Comparison of ENCODE assay signal across 19 cellular contexts in genomic region chr5:146644811-146645210, GRCh38.
"Had no signal": no experiment of that assay in that cellular context is flagged by ENCODE, and none has a peak within 500 bp of the region (broad histone marks: within the 10 kb centered on the region; RNA-seq: fewer than 3 reads in every experiment).

No MANE protein-coding gene starts in this region.

- ATAC-seq: activated naive CD8-positive, alpha-beta T cell treated with anti-CD3 and anti-CD28 coated beads, Interleukin-2, amount 50 U/mL, for 24 hours; naive thymus-derived CD8-positive, alpha-beta T cell; stimulated activated naive B cell treated with anti-CD40 and anti-IgM and Interleukin-4, amounts not matched to agents 10 μg/mL and 1 μg/mL and 100 μg/mL, for 72 hours had no signal

- H2AFZ ChIP-seq: parathyroid adenoma had no signal

- H3K27ac ChIP-seq: breast epithelium, neutrophil, parathyroid adenoma, tibial nerve, uterus, WERI-Rb-1 had no signal

- H3K4me3 ChIP-seq: breast epithelium, tibial nerve, uterus had no signal

- H3K27me3 ChIP-seq: breast epithelium, tibial nerve, uterus had no signal

- H3K4me1 ChIP-seq: breast epithelium, tibial nerve, uterus had no signal

- H3K79me2 ChIP-seq: parathyroid adenoma had no signal

- H3K36me3 ChIP-seq: breast epithelium, neutrophil, uterus, WERI-Rb-1 had no signal

- H3K9ac ChIP-seq: parathyroid adenoma had no signal

- DNase-seq: activated CD4-positive, alpha-beta T cell treated with anti-CD3 and anti-CD28 coated beads, Interleukin-2, amount 50 U/mL, for 48 hours; activated naive CD4-positive, alpha-beta T cell treated with anti-CD3 and anti-CD28 coated beads for 36 hours; activated naive CD8-positive, alpha-beta T cell treated with anti-CD3 and anti-CD28 coated beads, Interleukin-2, amount 50 U/mL, for 24 hours; activated T-cell treated with anti-CD3 and anti-CD28 coated beads, Interleukin-2, amount 50 U/mL, for 1 hour; aorta; effector memory CD4-positive, alpha-beta T cell; foreskin fibroblast; glutamatergic neuron; kidney glomerular epithelial cell; mesenchymal stem cell; naive thymus-derived CD8-positive, alpha-beta T cell; stimulated activated CD4-positive, alpha-beta T cell treated with anti-CD3 and anti-CD28 coated beads, Interleukin-2, amount 100 ng/mL, for 48 hours; stimulated activated naive B cell treated with anti-CD40 and anti-IgM and Interleukin-4, amounts not matched to agents 10 μg/mL and 1 μg/mL and 100 μg/mL, for 72 hours; uterus; WERI-Rb-1 had no signal

- H3K9me3 ChIP-seq: breast epithelium, neutrophil, tibial nerve, uterus had no signal
